In genomic region chr2:85564144-85564563, GRCh38 we compare ENCODE assay signal across 1 cellular context.
TF ChIP-seq lines count a peak whose summit lies in the region.

No MANE protein-coding gene starts in this region.

TF ChIP-seq in K562, 482 proteins besides CTCF, POLR2A, EP300 and RAD21 (continued from another document and continues in another):
- peak; percentile 91 for TF ChIP-seq PRDM10 (IDR thresholded peaks at IDR 0.05; ENCODE audit: partially characterized antibody)
- TF ChIP-seq ZNF77 (CRISPR knock-in tag; IDR thresholded peaks at IDR 0.05), result no peak
- no peak for TF ChIP-seq IFI16 (CRISPR knock-in tag; IDR thresholded peaks at IDR 0.05)
- TF ChIP-seq ZNF766 (CRISPR knock-in tag; conservative IDR thresholded peaks at IDR 0.05), result peak; percentile 65
- TF ChIP-seq PHF21A (IDR thresholded peaks at IDR 0.05; ENCODE audit: borderline replicate concordance, low read depth), result no peak
- TF ChIP-seq, protein P1, sequence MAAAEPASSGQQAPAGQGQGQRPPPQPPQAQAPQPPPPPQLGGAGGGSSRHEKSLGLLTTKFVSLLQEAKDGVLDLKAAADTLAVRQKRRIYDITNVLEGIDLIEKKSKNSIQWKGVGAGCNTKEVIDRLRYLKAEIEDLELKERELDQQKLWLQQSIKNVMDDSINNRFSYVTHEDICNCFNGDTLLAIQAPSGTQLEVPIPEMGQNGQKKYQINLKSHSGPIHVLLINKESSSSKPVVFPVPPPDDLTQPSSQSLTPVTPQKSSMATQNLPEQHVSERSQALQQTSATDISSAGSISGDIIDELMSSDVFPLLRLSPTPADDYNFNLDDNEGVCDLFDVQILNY (CRISPR knock-in tag; IDR thresholded peaks at IDR 0.05), result no peak
- no peak for TF ChIP-seq MCM5 (IDR thresholded peaks at IDR 0.05; ENCODE audit: low read depth)
- peak; percentile 46; the same call in 1 of the 2 replicates for TF ChIP-seq LEF1 (IDR thresholded peaks at IDR 0.05)
- no peak for TF ChIP-seq MAX (CRISPR knock-in tag; IDR thresholded peaks at IDR 0.05)
- TF ChIP-seq, protein P2, sequence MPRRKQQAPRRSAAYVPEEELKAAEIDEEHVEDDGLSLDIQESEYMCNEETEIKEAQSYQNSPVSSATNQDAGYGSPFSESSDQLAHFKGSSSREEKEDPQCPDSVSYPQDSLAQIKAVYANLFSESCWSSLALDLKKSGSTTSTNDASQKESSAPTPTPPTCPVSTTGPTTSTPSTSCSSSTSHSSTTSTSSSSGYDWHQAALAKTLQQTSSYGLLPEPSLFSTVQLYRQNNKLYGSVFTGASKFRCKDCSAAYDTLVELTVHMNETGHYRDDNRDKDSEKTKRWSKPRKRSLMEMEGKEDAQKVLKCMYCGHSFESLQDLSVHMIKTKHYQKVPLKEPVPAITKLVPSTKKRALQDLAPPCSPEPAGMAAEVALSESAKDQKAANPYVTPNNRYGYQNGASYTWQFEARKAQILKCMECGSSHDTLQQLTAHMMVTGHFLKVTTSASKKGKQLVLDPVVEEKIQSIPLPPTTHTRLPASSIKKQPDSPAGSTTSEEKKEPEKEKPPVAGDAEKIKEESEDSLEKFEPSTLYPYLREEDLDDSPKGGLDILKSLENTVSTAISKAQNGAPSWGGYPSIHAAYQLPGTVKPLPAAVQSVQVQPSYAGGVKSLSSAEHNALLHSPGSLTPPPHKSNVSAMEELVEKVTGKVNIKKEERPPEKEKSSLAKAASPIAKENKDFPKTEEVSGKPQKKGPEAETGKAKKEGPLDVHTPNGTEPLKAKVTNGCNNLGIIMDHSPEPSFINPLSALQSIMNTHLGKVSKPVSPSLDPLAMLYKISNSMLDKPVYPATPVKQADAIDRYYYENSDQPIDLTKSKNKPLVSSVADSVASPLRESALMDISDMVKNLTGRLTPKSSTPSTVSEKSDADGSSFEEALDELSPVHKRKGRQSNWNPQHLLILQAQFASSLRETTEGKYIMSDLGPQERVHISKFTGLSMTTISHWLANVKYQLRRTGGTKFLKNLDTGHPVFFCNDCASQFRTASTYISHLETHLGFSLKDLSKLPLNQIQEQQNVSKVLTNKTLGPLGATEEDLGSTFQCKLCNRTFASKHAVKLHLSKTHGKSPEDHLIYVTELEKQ (CRISPR knock-in tag; IDR thresholded peaks at IDR 0.05), result no peak
- TF ChIP-seq NKRF (IDR thresholded peaks at IDR 0.05; ENCODE audit: borderline replicate concordance), result no peak
- no peak for TF ChIP-seq KDM4B (IDR thresholded peaks at IDR 0.05; ENCODE audit: borderline replicate concordance in 2 of 2, low read depth in 1 of 2)
- peak; percentile 48; the same call in 1 of the 2 replicates for TF ChIP-seq EHMT2 (IDR thresholded peaks at IDR 0.05)
- TF ChIP-seq, protein P3, sequence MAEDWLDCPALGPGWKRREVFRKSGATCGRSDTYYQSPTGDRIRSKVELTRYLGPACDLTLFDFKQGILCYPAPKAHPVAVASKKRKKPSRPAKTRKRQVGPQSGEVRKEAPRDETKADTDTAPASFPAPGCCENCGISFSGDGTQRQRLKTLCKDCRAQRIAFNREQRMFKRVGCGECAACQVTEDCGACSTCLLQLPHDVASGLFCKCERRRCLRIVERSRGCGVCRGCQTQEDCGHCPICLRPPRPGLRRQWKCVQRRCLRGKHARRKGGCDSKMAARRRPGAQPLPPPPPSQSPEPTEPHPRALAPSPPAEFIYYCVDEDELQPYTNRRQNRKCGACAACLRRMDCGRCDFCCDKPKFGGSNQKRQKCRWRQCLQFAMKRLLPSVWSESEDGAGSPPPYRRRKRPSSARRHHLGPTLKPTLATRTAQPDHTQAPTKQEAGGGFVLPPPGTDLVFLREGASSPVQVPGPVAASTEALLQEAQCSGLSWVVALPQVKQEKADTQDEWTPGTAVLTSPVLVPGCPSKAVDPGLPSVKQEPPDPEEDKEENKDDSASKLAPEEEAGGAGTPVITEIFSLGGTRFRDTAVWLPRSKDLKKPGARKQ (CRISPR knock-in tag; IDR thresholded peaks at IDR 0.05), result no peak
- peak; percentile 71 for TF ChIP-seq EP400 (IDR thresholded peaks at IDR 0.05)
- TF ChIP-seq, protein P4, sequence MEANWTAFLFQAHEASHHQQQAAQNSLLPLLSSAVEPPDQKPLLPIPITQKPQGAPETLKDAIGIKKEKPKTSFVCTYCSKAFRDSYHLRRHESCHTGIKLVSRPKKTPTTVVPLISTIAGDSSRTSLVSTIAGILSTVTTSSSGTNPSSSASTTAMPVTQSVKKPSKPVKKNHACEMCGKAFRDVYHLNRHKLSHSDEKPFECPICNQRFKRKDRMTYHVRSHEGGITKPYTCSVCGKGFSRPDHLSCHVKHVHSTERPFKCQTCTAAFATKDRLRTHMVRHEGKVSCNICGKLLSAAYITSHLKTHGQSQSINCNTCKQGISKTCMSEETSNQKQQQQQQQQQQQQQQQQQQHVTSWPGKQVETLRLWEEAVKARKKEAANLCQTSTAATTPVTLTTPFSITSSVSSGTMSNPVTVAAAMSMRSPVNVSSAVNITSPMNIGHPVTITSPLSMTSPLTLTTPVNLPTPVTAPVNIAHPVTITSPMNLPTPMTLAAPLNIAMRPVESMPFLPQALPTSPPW (CRISPR knock-in tag; IDR thresholded peaks at IDR 0.05), result peak; percentile 75
- TF ChIP-seq ZNF592 (IDR thresholded peaks at IDR 0.05), result peak; percentile 41; the same call in 1 of the 2 replicates
- TF ChIP-seq TRIM28 (IDR thresholded peaks at IDR 0.05), result peak; percentile 13; the same call in 1 of the 2 replicates
- TF ChIP-seq MBD2 (IDR thresholded peaks at IDR 0.05; ENCODE audit: borderline replicate concordance, low read depth), result no peak
- TF ChIP-seq POLR2B (IDR thresholded peaks at IDR 0.05; ENCODE audit: low read depth, partially characterized antibody), result no peak
- peak; percentile 78 for TF ChIP-seq CEBPB (tag; IDR thresholded peaks at IDR 0.05)
- no peak for TF ChIP-seq ZNF609 (CRISPR knock-in tag; IDR thresholded peaks at IDR 0.05; ENCODE audit: borderline replicate concordance)
- TF ChIP-seq NFXL1 (CRISPR knock-in tag; IDR thresholded peaks at IDR 0.05), result no peak
- TF ChIP-seq SRSF7 (optimal IDR thresholded peaks at IDR 0.05; ENCODE audit: low read depth, low read length), result no peak
- peak; percentile 65; the same call in 1 of the 2 replicates for TF ChIP-seq NBN (IDR thresholded peaks at IDR 0.05; ENCODE audit: low read depth)
- TF ChIP-seq ATF4 (CRISPR knock-in tag; IDR thresholded peaks at IDR 0.05), result peak; percentile 80
- TF ChIP-seq RBM25 (IDR thresholded peaks at IDR 0.05; ENCODE audit: low read depth, low read length, severe bottlenecking), result no peak
- no peak for TF ChIP-seq NR4A1 (CRISPR knock-in tag; IDR thresholded peaks at IDR 0.05)
- TF ChIP-seq NR4A1 (tag; IDR thresholded peaks at IDR 0.05), result peak; percentile 49; the same call in 1 of the 2 replicates
- no peak for TF ChIP-seq ZNF695 (CRISPR knock-in tag; IDR thresholded peaks at IDR 0.05)
- no peak for TF ChIP-seq MYNN (IDR thresholded peaks at IDR 0.05)
- no peak for TF ChIP-seq MYNN (CRISPR knock-in tag; IDR thresholded peaks at IDR 0.05)
- TF ChIP-seq ARNT (IDR thresholded peaks at IDR 0.05), result no peak
- TF ChIP-seq ZNF445 (CRISPR knock-in tag; IDR thresholded peaks at IDR 0.05; ENCODE audit: low read depth), result no peak
